ENCODE assay signal across 27 cellular contexts in the genomic region with DNA sequence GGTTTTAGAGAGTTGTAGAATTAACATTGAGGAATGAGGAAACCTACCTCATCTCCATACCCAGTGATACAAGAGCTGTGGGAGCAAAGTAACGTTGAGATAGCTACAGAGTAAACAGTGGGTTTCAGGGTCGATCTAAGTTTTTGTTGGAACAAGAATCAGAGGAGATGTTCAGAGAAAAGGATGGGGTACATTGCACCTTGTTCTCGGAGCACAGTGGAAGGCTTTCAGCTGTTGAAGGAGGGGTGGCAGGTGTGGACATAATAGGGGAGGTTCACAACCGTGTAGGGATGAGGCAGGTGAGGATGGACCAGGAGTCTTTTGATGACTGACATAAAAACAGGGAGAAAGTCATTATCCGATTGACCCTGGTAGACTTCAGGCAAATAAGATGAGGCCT.
A peak's percentile ranks its signal among the peaks of the same experiment; 100 is the strongest.
DNase-seq lines count a peak whose midpoint lies in the region; ATAC-seq, FAIRE-seq and TF ChIP-seq lines count a peak whose summit lies in the region.
"Had no signal": no experiment of that assay in that cellular context is flagged by ENCODE, and none has a peak within 500 bp of the region (broad histone marks: within the 10 kb centered on the region; RNA-seq: fewer than 3 reads in every experiment).

No MANE protein-coding gene starts in this region.

- in situ Hi-C loops in mammary epithelial cell (cut with MboI; ENCODE audit: low sequenced_read_pairs in 2 of 2) (no loop called here), HepG2 (cut with HindIII; ENCODE audit: extremely low pct_ligation_motif_present, low pct_unique_long_range_greater_than_20kb) (no loop called here), HAP-1 (cut with MboI; ENCODE audit: low sequenced_read_pairs) (no loop called here)

- H3K27ac Mint-ChIP-seq in MCF 10A (ENCODE audit: low read depth, unreplicated experiment): no peak overlapping the region
- H3K27ac Mint-ChIP-seq: CD14-positive monocyte; CD4-positive, alpha-beta memory T cell; CD4-positive, CD25-positive, alpha-beta regulatory T cell; CD8-positive, alpha-beta memory T cell had no signal

- H3K23ac ChIP-seq in trophoblast cell (ENCODE audit: low read length): no peak overlapping the region

- peaks cover 3% of the 10 kb centered on the region for H3K36me3 ChIP-seq in mammary epithelial cell (ENCODE audit: insufficient read depth, low read length)
- H3K36me3 ChIP-seq in HepG2 (replicated peaks in 1 of 2; ENCODE audit: control insufficient read depth in 1 of 2, insufficient read depth in 2 of 2, low read length in 2 of 2): peaks cover 5 to 36% of the 10 kb centered on the region in 2 experiments
- no peaks in the 10 kb centered on the region for H3K36me3 ChIP-seq in right lobe of liver
- H3K36me3 ChIP-seq in trophoblast cell (ENCODE audit: control insufficient read depth in 1 of 2, insufficient read depth in 2 of 2, low read length in 2 of 2): no peaks in the 10 kb centered on the region
- peaks cover 2% of the 10 kb centered on the region; the same call in 1 of the 2 replicates for H3K36me3 ChIP-seq in HAP-1 (replicated peaks)

- H3K79me1 ChIP-seq in trophoblast cell (ENCODE audit: low read length): no peaks in the 10 kb centered on the region

- no peak overlapping the region for H4K91ac ChIP-seq in trophoblast cell (ENCODE audit: low read depth, low read length)

- CTCF ChIA-PET in mammary epithelial cell (lab: Charles Lee; ENCODE audit: low non-redundant PET) (interaction anchor here (0.7 kb wide), 1 partner anchor 1418 kb away, joined by 4 read pairs; no protein-coding TSS in a partner anchor), MCF 10A (lab: Yijun Ruan, JAX) (no interaction called here), HepG2 (lab: Yijun Ruan, JAX; ENCODE audit: low intra/inter-chr PET ratio, low total read pairs) (no interaction called here)

- no peak for DNase-seq in mammary epithelial cell
- no peak for DNase-seq in MCF 10A (ENCODE audit: unreplicated experiment)
- peak; percentile 40 for DNase-seq in HepG2 (ENCODE audit: low spot score)
- no peak for DNase-seq in right lobe of liver
- no peak for DNase-seq in trophoblast cell
- no peak for DNase-seq in HAP-1 (ENCODE audit: low spot score in 2 of 2)
- DNase-seq: 8988T; ACHN; BE2C; C1 segment of cervical spinal cord; CD4-positive, alpha-beta memory T cell; CD4-positive, CD25-positive, alpha-beta regulatory T cell; CD8-positive, alpha-beta memory T cell; COR-L47; DMS 273 treated with DMSO at 0.1 percent for 48 hours; DMS153; DMS53; DMS79; DND-41; EL; GDM1 had no signal

- peak overlapping the region; percentile 20 for H3K4ac ChIP-seq in trophoblast cell (ENCODE audit: low read depth, low read length)

- no peak overlapping the region for H3K4me3 Mint-ChIP-seq in MCF 10A (ENCODE audit: unreplicated experiment)
- H3K4me3 Mint-ChIP-seq: CD14-positive monocyte; CD4-positive, alpha-beta memory T cell; CD4-positive, CD25-positive, alpha-beta regulatory T cell; CD8-positive, alpha-beta memory T cell had no signal

- ATAC-seq in HepG2 (peak; percentile 90), right lobe of liver (no peak)
- ATAC-seq: GM12878 had no signal

- H3K79me2 ChIP-seq in mammary epithelial cell (ENCODE audit: insufficient read depth, low read length) (peaks cover 64% of the 10 kb centered on the region), HepG2 (ENCODE audit: insufficient read depth, low read length) (peaks cover 33% of the 10 kb centered on the region), trophoblast cell (ENCODE audit: control insufficient read depth, insufficient read depth, low read length, poor library complexity) (no peaks in the 10 kb centered on the region)

- no peak overlapping the region for H4K8ac ChIP-seq in trophoblast cell (ENCODE audit: low read depth, low read length)

- TF ChIP-seq EP300 in HepG2 (IDR thresholded peaks at IDR 0.05; ENCODE audit: low read depth in 2 of 2, low read length in 2 of 2) (no peak), HepG2 (CRISPR knock-in tag; IDR thresholded peaks at IDR 0.05; ENCODE audit: borderline replicate concordance) (no peak)

- H3K9ac ChIP-seq in mammary epithelial cell (ENCODE audit: insufficient read depth, low read length) (no peak overlapping the region), HepG2 (ENCODE audit: insufficient read depth, low read depth, low read length) (no peak overlapping the region), trophoblast cell (ENCODE audit: low read length) (no peak overlapping the region)
- H3K9ac ChIP-seq: BLaER1 had no signal

- H3K4me1 ChIP-seq in mammary epithelial cell (ENCODE audit: insufficient read depth, low read length): no peaks in the 10 kb centered on the region
- H3K4me1 ChIP-seq in HepG2 (ENCODE audit: insufficient read depth, low read length): peaks cover 18% of the 10 kb centered on the region
- no peaks in the 10 kb centered on the region for H3K4me1 ChIP-seq in right lobe of liver
- no peaks in the 10 kb centered on the region for H3K4me1 ChIP-seq in trophoblast cell (ENCODE audit: control insufficient read depth in 1 of 2, insufficient read depth in 2 of 2, low read length in 2 of 2)
- no peaks in the 10 kb centered on the region for H3K4me1 ChIP-seq in HAP-1
- H3K4me1 ChIP-seq: BE2C, BLaER1 had no signal

- POLR2A ChIA-PET in MCF 10A (lab: Yijun Ruan, JAX): no interaction called here
- POLR2A ChIA-PET in HepG2 (lab: Yijun Ruan, JAX): no interaction called here

- no peaks in the 10 kb centered on the region for H3K4me1 Mint-ChIP-seq in MCF 10A (ENCODE audit: insufficient read depth, unreplicated experiment)
- H3K4me1 Mint-ChIP-seq: CD14-positive monocyte had no signal

- no peak for TF ChIP-seq CTCF in mammary epithelial cell (conservative IDR thresholded peaks at IDR 0.05 in 1 of 2, IDR thresholded peaks at IDR 0.05 in 1 of 2; ENCODE audit: extremely low read depth in 1 of 2, insufficient read depth in 1 of 2, low read depth in 1 of 2, low read length in 2 of 2)
- TF ChIP-seq CTCF in MCF 10A (IDR thresholded peaks at IDR 0.05; ENCODE audit: unreplicated experiment): no peak
- TF ChIP-seq CTCF in HepG2 (CRISPR knock-in tag; IDR thresholded peaks at IDR 0.05): no peak
- TF ChIP-seq CTCF in right lobe of liver (IDR thresholded peaks at IDR 0.05): no peak

- H3K27me3 Mint-ChIP-seq in MCF 10A (ENCODE audit: insufficient read depth, unreplicated experiment): no peaks in the 10 kb centered on the region
- H3K27me3 Mint-ChIP-seq: CD4-positive, alpha-beta memory T cell; CD4-positive, CD25-positive, alpha-beta regulatory T cell; CD8-positive, alpha-beta memory T cell had no signal

- intact Hi-C loops in mammary epithelial cell (cut with micrococcal nuclease): no loop called here
- intact Hi-C loops in MCF 10A (cut with micrococcal nuclease): no loop called here
- intact Hi-C loops in HepG2 (cut with micrococcal nuclease; ENCODE audit: unreplicated experiment): no loop called here
- intact Hi-C loops in right lobe of liver (cut with DNase I): no loop called here

- no peak overlapping the region for H2BK12ac ChIP-seq in trophoblast cell (ENCODE audit: low read length)

- TF ChIP-seq POLR2A in HepG2 (IDR thresholded peaks at IDR 0.05; ENCODE audit: insufficient read depth in 1 of 2, low read depth in 2 of 2, low read length in 2 of 2) (no peak), right lobe of liver (IDR thresholded peaks at IDR 0.05) (no peak)

- no peaks in the 10 kb centered on the region for H3K27me3 ChIP-seq in mammary epithelial cell (ENCODE audit: insufficient read depth, low read length)
- no peaks in the 10 kb centered on the region for H3K27me3 ChIP-seq in HepG2 (ENCODE audit: control insufficient read depth in 1 of 2, insufficient read depth in 2 of 2, low read length in 2 of 2)
- H3K27me3 ChIP-seq in right lobe of liver: no peaks in the 10 kb centered on the region
- no peaks in the 10 kb centered on the region for H3K27me3 ChIP-seq in trophoblast cell (ENCODE audit: insufficient read depth, low read length)
- no peaks in the 10 kb centered on the region for H3K27me3 ChIP-seq in HAP-1 (ENCODE audit: low read depth)
- H3K27me3 ChIP-seq: BE2C, BLaER1 had no signal

- no peak overlapping the region for H3K18ac ChIP-seq in trophoblast cell (ENCODE audit: low read length)

- no peak overlapping the region for H2AK5ac ChIP-seq in trophoblast cell (ENCODE audit: low read length)

- H4K20me1 ChIP-seq in mammary epithelial cell (ENCODE audit: insufficient read depth, low read length) (no peaks in the 10 kb centered on the region), HepG2 (ENCODE audit: insufficient read depth, low read length) (peaks cover 19% of the 10 kb centered on the region; the same call in 1 of the 2 replicates)

- H3K9me3 Mint-ChIP-seq in MCF 10A (ENCODE audit: unreplicated experiment): no peaks in the 10 kb centered on the region
- H3K9me3 Mint-ChIP-seq: CD14-positive monocyte; CD4-positive, alpha-beta memory T cell; CD4-positive, CD25-positive, alpha-beta regulatory T cell; CD8-positive, alpha-beta memory T cell had no signal

- H3K9me3 ChIP-seq in mammary epithelial cell (replicated peaks; ENCODE audit: insufficient read depth, low read length) (no peaks in the 10 kb centered on the region), HepG2 (ENCODE audit: low read length) (no peaks in the 10 kb centered on the region), right lobe of liver (no peaks in the 10 kb centered on the region), trophoblast cell (ENCODE audit: insufficient read depth, low read depth, low read length) (no peaks in the 10 kb centered on the region), HAP-1 (no peaks in the 10 kb centered on the region)
- H3K9me3 ChIP-seq: BE2C, BLaER1 had no signal

- FAIRE-seq in HepG2 (lab: Jason Lieb, UNC): peak; percentile 39
- FAIRE-seq: A204.1, GM12892, GM18507 had no signal

- no peak for TF ChIP-seq RAD21 in HepG2 (CRISPR knock-in tag; IDR thresholded peaks at IDR 0.05)

- no peak overlapping the region for H2BK120ac ChIP-seq in trophoblast cell (ENCODE audit: insufficient read depth, low read length, poor library complexity)

- H3K14ac ChIP-seq in trophoblast cell (ENCODE audit: low read length): no peak overlapping the region

- no peak overlapping the region for H2BK5ac ChIP-seq in trophoblast cell (ENCODE audit: low read depth, low read length, poor library complexity)

- H2AFZ ChIP-seq in mammary epithelial cell (ENCODE audit: low read depth, low read length) (no peak overlapping the region), HepG2 (ENCODE audit: low read length) (no peak overlapping the region), trophoblast cell (ENCODE audit: insufficient read depth, low read length, poor library complexity) (no peak overlapping the region)

- BruUV-seq in mammary epithelial cell (replicated peaks; lab: Mats Ljungman, UMichigan): TSS peak; percentile 7
- no TSS peak for BruUV-seq in MCF 10A (replicated peaks; lab: Mats Ljungman, UMichigan)
- no TSS peak for BruUV-seq in HepG2 (replicated peaks; lab: Mats Ljungman, UMichigan)

- H3K27ac ChIP-seq in mammary epithelial cell (ENCODE audit: insufficient read depth, low read depth, low read length) (no peak overlapping the region), HepG2 (ENCODE audit: extremely low read length, insufficient read depth, low read length) (no peak overlapping the region), right lobe of liver (no peak overlapping the region), trophoblast cell (ENCODE audit: low read depth, low read length) (no peak overlapping the region)
- H3K27ac ChIP-seq: BLaER1 had no signal

- H3K4me3 ChIP-seq in mammary epithelial cell (replicated peaks in 1 of 3; ENCODE audit: insufficient read depth in 1 of 3, low read depth in 2 of 3, low read length in 3 of 3) (no peak overlapping the region), HepG2 (replicated peaks in 1 of 3; ENCODE audit: insufficient read depth in 1 of 3, low read depth in 2 of 3, low read length in 3 of 3) (no peak overlapping the region), right lobe of liver (no peak overlapping the region), trophoblast cell (ENCODE audit: low read depth, low read length) (no peak overlapping the region), HAP-1 (no peak overlapping the region)
- H3K4me3 ChIP-seq: BLaER1, GM12878 had no signal

- no peak overlapping the region for H4K12ac ChIP-seq in trophoblast cell (ENCODE audit: low read depth, low read length)

- dilution Hi-C loops in mammary epithelial cell (cut with HindIII; ENCODE audit: low sequenced_read_pairs): no loop called here

- H3K4me2 ChIP-seq in mammary epithelial cell (ENCODE audit: insufficient read depth, low read depth, low read length) (no peak overlapping the region), HepG2 (ENCODE audit: low read depth, low read length) (no peak overlapping the region), trophoblast cell (ENCODE audit: low read length) (no peak overlapping the region)
- H3K4me2 ChIP-seq: BLaER1 had no signal

- peaks cover 8% of the 10 kb centered on the region for H3K36me3 Mint-ChIP-seq in MCF 10A (ENCODE audit: insufficient read depth, unreplicated experiment)

- 100% methylated on average over 5 of the region's 5 CpGs for WGBS in mammary epithelial cell (ENCODE audit: low coverage, missing lambda C conversion rate)
- WGBS in HepG2 (ENCODE audit: low lambda C conversion rate): 40% methylated on average over 5 of the region's 5 CpGs
- 74% methylated on average over 5 of the region's 5 CpGs for WGBS in right lobe of liver (ENCODE audit: insufficient coverage, low coverage, low lambda C conversion rate, missing lambda C conversion rate)
- WGBS in trophoblast cell (ENCODE audit: extremely low coverage, insufficient coverage, insufficient read length): no CpG with 5 or more reads among the region's 5 CpGs
